In genomic region chr12:109648446-109648980, GRCh38 we compare ENCODE assay signal across 20 cellular contexts.
DNase-seq lines count a peak whose midpoint lies in the region; ATAC-seq, FAIRE-seq and TF ChIP-seq lines count a peak whose summit lies in the region.
"Had no signal": no experiment of that assay in that cellular context is flagged by ENCODE, and none has a peak within 500 bp of the region (broad histone marks: within the 10 kb centered on the region; RNA-seq: fewer than 3 reads in every experiment).

No MANE protein-coding gene starts in this region.

- no peak for FAIRE-seq in H1 (lab: Jason Lieb, UNC)
- FAIRE-seq: D721Med, G401.6, GM12892, GM18507 had no signal

- no peaks in the 10 kb centered on the region for H3K23me2 ChIP-seq in H1 (ENCODE audit: low read depth, low read length)

- H4K91ac ChIP-seq in H1 (replicated peaks; ENCODE audit: insufficient read length, low read length) (no peak overlapping the region), mesenchymal stem cell (ENCODE audit: low read length) (no peak overlapping the region), neuronal stem cell (ENCODE audit: low read depth, low read length, poor library complexity) (no peak overlapping the region)

- H3K9me3 ChIP-seq in Caco-2 (no peaks in the 10 kb centered on the region), H1 (ENCODE audit: insufficient read depth in 2 of 2, low read depth in 1 of 2, low read length in 1 of 2) (no peaks in the 10 kb centered on the region), mesenchymal stem cell (ENCODE audit: control insufficient read depth, low read length) (no peaks in the 10 kb centered on the region), neuronal stem cell (replicated peaks in 1 of 2; ENCODE audit: control insufficient read depth in 2 of 2, insufficient read depth in 1 of 2, low read depth in 1 of 2, low read length in 2 of 2) (no peaks in the 10 kb centered on the region), esophagus muscularis mucosa (no peaks in the 10 kb centered on the region)
- H3K9me3 ChIP-seq: BE2C had no signal

- no peak overlapping the region for H3K4me3 ChIP-seq in Caco-2 (ENCODE audit: low read depth, low read length)
- no peak overlapping the region for H3K4me3 ChIP-seq in H1 (ENCODE audit: extremely low read depth in 1 of 4, insufficient read depth in 2 of 4, low read depth in 3 of 4, low read length in 4 of 4)
- no peak overlapping the region for H3K4me3 ChIP-seq in mesenchymal stem cell (ENCODE audit: insufficient read depth in 1 of 2, low read depth in 1 of 2, low read length in 2 of 2)
- H3K4me3 ChIP-seq in neuronal stem cell (ENCODE audit: low read length in 2 of 2): no peak overlapping the region
- H3K4me3 ChIP-seq in esophagus muscularis mucosa: no peak overlapping the region
- H3K4me3 ChIP-seq: GM23338 had no signal

- H4K20me1 ChIP-seq in H1 (replicated peaks in 1 of 2; ENCODE audit: control insufficient read depth in 1 of 2, insufficient read depth in 2 of 2, low read length in 2 of 2): no peaks in the 10 kb centered on the region

- TF ChIP-seq EP300 in H1 (IDR thresholded peaks at IDR 0.05; ENCODE audit: borderline replicate concordance in 1 of 2, low read depth in 2 of 2, low read length in 2 of 2): no peak
- TF ChIP-seq EP300 in esophagus muscularis mucosa (IDR thresholded peaks at IDR 0.05): no peak

- no peak for ATAC-seq in HG02610 (IDR thresholded peaks at IDR 0.05; ENCODE audit: unreplicated experiment)
- ATAC-seq: GM23338, HCT116 had no signal

- 80% methylated on average over 10 of the region's 10 CpGs; no CpG with 5 or more reads in 1 of the 2 experiments for WGBS in H1 (ENCODE audit: extremely low coverage in 1 of 2, insufficient coverage in 1 of 2, insufficient read length in 1 of 2, insufficient replicate concordance in 2 of 2, low coverage in 1 of 2, low lambda C conversion rate in 2 of 2, missing lambda C conversion rate in 1 of 2), 2 experiments
- WGBS in mesenchymal stem cell: 83% methylated on average over 10 of the region's 10 CpGs
- no CpG with 5 or more reads among the region's 10 CpGs for WGBS in neuronal stem cell (ENCODE audit: extremely low coverage in 2 of 2, insufficient read length in 2 of 2, insufficient replicate concordance in 1 of 2), 2 donors
- 67% methylated on average over 10 of the region's 10 CpGs for WGBS in esophagus muscularis mucosa

- H3K79me1 ChIP-seq in H1 (ENCODE audit: low read depth, low read length) (no peaks in the 10 kb centered on the region), mesenchymal stem cell (replicated peaks; ENCODE audit: low read length, poor library complexity, severe bottlenecking) (no peaks in the 10 kb centered on the region), neuronal stem cell (ENCODE audit: low read depth, low read length) (no peaks in the 10 kb centered on the region)

- POLR2A ChIA-PET in Caco-2 (lab: Charles Lee) (no interaction called here), H1 (lab: Charles Lee; ENCODE audit: partially characterized antibody) (no interaction called here)

- H3K23ac ChIP-seq in H1 (ENCODE audit: insufficient read length) (no peak overlapping the region), mesenchymal stem cell (ENCODE audit: low read length in 2 of 2) (no peak overlapping the region), neuronal stem cell (ENCODE audit: low read depth, low read length, poor library complexity) (no peak overlapping the region)

- no peak for TF ChIP-seq POLR2A in H1 (IDR thresholded peaks at IDR 0.05; ENCODE audit: control extremely low read depth in 1 of 2, low read depth in 2 of 2, low read length in 2 of 2)
- TF ChIP-seq POLR2A in esophagus muscularis mucosa (IDR thresholded peaks at IDR 0.05; ENCODE audit: low read depth): no peak

- H3K27me3 ChIP-seq in Caco-2 (replicated peaks; ENCODE audit: control insufficient read depth, insufficient read depth, low read length) (no peaks in the 10 kb centered on the region), H1 (replicated peaks in 1 of 4; ENCODE audit: control insufficient read depth in 3 of 4, extremely low read depth in 1 of 4, insufficient read depth in 3 of 4, low read length in 3 of 4) (no peaks in the 10 kb centered on the region), mesenchymal stem cell (ENCODE audit: control insufficient read depth in 1 of 2, insufficient read depth in 1 of 2, low read length in 2 of 2) (peaks cover 52 to 94% of the 10 kb centered on the region in 2 experiments), neuronal stem cell (ENCODE audit: control insufficient read depth in 3 of 3, insufficient read depth in 3 of 3, low read depth in 1 of 3, low read length in 3 of 3) (peaks cover 0 to 58% (median 0%) of the 10 kb centered on the region in 3 experiments), esophagus muscularis mucosa (peaks cover 0 to 74% (median 0%) of the 10 kb centered on the region in 4 donors)
- H3K27me3 ChIP-seq: BE2C had no signal

- H3K14ac ChIP-seq in H1 (ENCODE audit: insufficient read length) (no peak overlapping the region), mesenchymal stem cell (ENCODE audit: low read length in 2 of 2) (no peak overlapping the region), neuronal stem cell (ENCODE audit: low read length) (no peak overlapping the region)

- H4K5ac ChIP-seq in H1 (ENCODE audit: insufficient read length, low read depth, low read length): no peak overlapping the region

- peaks cover 54% of the 10 kb centered on the region for H3K4me1 ChIP-seq in Caco-2
- peaks cover 0 to 5% (median 0%) of the 10 kb centered on the region in 4 experiments; a peak in 1 of 7 replicates for H3K4me1 ChIP-seq in H1 (replicated peaks in 1 of 4; ENCODE audit: control insufficient read depth in 3 of 4, insufficient read depth in 4 of 4, low read length in 3 of 4)
- H3K4me1 ChIP-seq in mesenchymal stem cell (ENCODE audit: control insufficient read depth, insufficient read depth, low read depth, low read length): no peaks in the 10 kb centered on the region
- peaks cover 0 to 4% of the 10 kb centered on the region in 2 donors for H3K4me1 ChIP-seq in neuronal stem cell (ENCODE audit: control insufficient read depth in 2 of 2, insufficient read depth in 1 of 2, low read depth in 1 of 2, low read length in 2 of 2)
- H3K4me1 ChIP-seq in esophagus muscularis mucosa: no peaks in the 10 kb centered on the region

- H3K4me3 Mint-ChIP-seq in Caco-2 (ENCODE audit: unreplicated experiment): peak overlapping the region; percentile 42
- H3K4me3 Mint-ChIP-seq: CD4-positive, CD25-positive, alpha-beta regulatory T cell; CD8-positive, alpha-beta memory T cell; GM23338; HFFc6 had no signal

- H3K27ac ChIP-seq in H1 (ENCODE audit: low read depth, low read length) (no peak overlapping the region), mesenchymal stem cell (ENCODE audit: low read length, poor library complexity, severe bottlenecking) (no peak overlapping the region), neuronal stem cell (replicated peaks; ENCODE audit: low read length) (no peak overlapping the region), esophagus muscularis mucosa (replicated peaks in 1 of 4) (no peak overlapping the region)

- H3K9ac ChIP-seq in H1 (replicated peaks in 1 of 4; ENCODE audit: extremely low read depth in 1 of 4, low read depth in 3 of 4, low read length in 3 of 4): no peak overlapping the region
- no peak overlapping the region for H3K9ac ChIP-seq in mesenchymal stem cell (ENCODE audit: low read length)
- no peak overlapping the region for H3K9ac ChIP-seq in neuronal stem cell (ENCODE audit: low read depth, low read length, poor library complexity)

- no peak overlapping the region for H3K56ac ChIP-seq in H1 (replicated peaks; ENCODE audit: insufficient read length, low read depth, low read length)

- H3K4ac ChIP-seq in H1 (replicated peaks; ENCODE audit: insufficient read length, low read depth, low read length): no peak overlapping the region
- H3K4ac ChIP-seq in mesenchymal stem cell (ENCODE audit: low read depth in 1 of 2, low read length in 2 of 2): no peak overlapping the region
- H3K4ac ChIP-seq in neuronal stem cell (ENCODE audit: low read length): no peak overlapping the region

- intact Hi-C loops in Caco-2 (cut with micrococcal nuclease; ENCODE audit: unreplicated experiment) (loop anchor here (5.0 kb wide), 1 partner anchor 41 kb away; no protein-coding TSS in a partner anchor), esophagus muscularis mucosa (cut with DNase I) (no loop called here)

- CTCF ChIA-PET in Caco-2 (lab: Charles Lee) (interaction anchor here (1.1 kb wide), 1 partner anchor 44 kb away, joined by 3 read pairs; no protein-coding TSS in a partner anchor), H1 (lab: Charles Lee; ENCODE audit: partially characterized antibody) (interaction anchor here (1.6 to 2.7 kb wide), 3 partner anchors 12 to 51 kb away, joined by 3 to 10 read pairs (median 5); no protein-coding TSS in a partner anchor)

- H3K18ac ChIP-seq in H1 (ENCODE audit: extremely low read depth, low read length): no peak overlapping the region
- H3K18ac ChIP-seq in mesenchymal stem cell (ENCODE audit: low read depth in 1 of 2, low read length in 2 of 2): no peak overlapping the region
- H3K18ac ChIP-seq in neuronal stem cell (ENCODE audit: low read length): peak overlapping the region; percentile 32

- H3K36me3 Mint-ChIP-seq in Caco-2 (ENCODE audit: insufficient read depth, unreplicated experiment): no peaks in the 10 kb centered on the region
- H3K36me3 Mint-ChIP-seq: CD4-positive, CD25-positive, alpha-beta regulatory T cell; CD8-positive, alpha-beta memory T cell had no signal

- DNase-seq in Caco-2: no peak
- no peak for DNase-seq in H1 (ENCODE audit: low read depth in 1 of 2, low spot score in 2 of 2)
- DNase-seq in mesenchymal stem cell: no peak
- DNase-seq in neuronal stem cell (ENCODE audit: low spot score): no peak
- no peak for DNase-seq in activated gamma-delta T cell (lab: John Stamatoyannopoulos, UW)
- no peak for DNase-seq in esophagus muscularis mucosa (ENCODE audit: extremely low spot score)
- DNase-seq: BE2C; C1 segment of cervical spinal cord; CD4-positive, CD25-positive, alpha-beta regulatory T cell; CD8-positive, alpha-beta memory T cell; COR-L47; H7; HFFc6 had no signal

- no peaks in the 10 kb centered on the region for H3K79me2 ChIP-seq in H1 (ENCODE audit: control insufficient read depth in 1 of 2, insufficient read depth in 2 of 2, low read length in 2 of 2)

- TF ChIP-seq CTCF in Caco-2 (IDR thresholded peaks at IDR 0.05; ENCODE audit: insufficient read depth in 1 of 2, low read depth in 1 of 2, low read length in 1 of 2, severe bottlenecking in 1 of 2, unreplicated experiment in 1 of 2): no peak
- no peak for TF ChIP-seq CTCF in H1 (IDR thresholded peaks at IDR 0.05; ENCODE audit: control extremely low read depth in 1 of 3, insufficient read depth in 1 of 3, low read depth in 1 of 3, low read length in 3 of 3)
- TF ChIP-seq CTCF in esophagus muscularis mucosa (IDR thresholded peaks at IDR 0.05): no peak

- H2BK5ac ChIP-seq in H1 (ENCODE audit: low read depth, low read length) (no peak overlapping the region), mesenchymal stem cell (ENCODE audit: low read depth, low read length, poor library complexity, severe bottlenecking) (no peak overlapping the region), neuronal stem cell (ENCODE audit: low read length) (no peak overlapping the region)

- H2AK5ac ChIP-seq in H1 (ENCODE audit: low read depth, low read length): no peak overlapping the region
- no peak overlapping the region for H2AK5ac ChIP-seq in mesenchymal stem cell (ENCODE audit: low read length, severe bottlenecking)
- H2AK5ac ChIP-seq in neuronal stem cell (ENCODE audit: low read depth, low read length): peak overlapping the region; percentile 23

- H4K8ac ChIP-seq in H1 (ENCODE audit: extremely low read depth, insufficient read depth, low read length) (peak overlapping the region; percentile 66; the same call in 1 of the 2 replicates), mesenchymal stem cell (ENCODE audit: low read length) (peak overlapping the region; percentile 4), neuronal stem cell (ENCODE audit: low read depth, low read length) (no peak overlapping the region)

- BruUV-seq in Caco-2 (replicated peaks; lab: Mats Ljungman, UMichigan): TSS peak; percentile 80

- no peak for TF ChIP-seq RAD21 in H1 (IDR thresholded peaks at IDR 0.05 in 1 of 2, conservative IDR thresholded peaks at IDR 0.05 in 1 of 2; ENCODE audit: low read depth in 2 of 2, low read length in 2 of 2)

- H3K27ac Mint-ChIP-seq in Caco-2 (ENCODE audit: unreplicated experiment): peak overlapping the region; percentile 92
- H3K27ac Mint-ChIP-seq: CD4-positive, CD25-positive, alpha-beta regulatory T cell; CD8-positive, alpha-beta memory T cell; GM23338; HFFc6 had no signal

- H2BK15ac ChIP-seq in H1 (ENCODE audit: low read length) (no peak overlapping the region), mesenchymal stem cell (ENCODE audit: low read depth, poor library complexity, severe bottlenecking) (no peak overlapping the region), neuronal stem cell (ENCODE audit: low read length) (no peak overlapping the region)

- no peaks in the 10 kb centered on the region for H3K27me3 Mint-ChIP-seq in Caco-2 (ENCODE audit: insufficient read depth, unreplicated experiment)

- H3K4me2 ChIP-seq in H1 (ENCODE audit: insufficient read depth in 1 of 2, low read depth in 2 of 2, low read length in 2 of 2): no peak overlapping the region
- H3K4me2 ChIP-seq in mesenchymal stem cell (ENCODE audit: low read length, poor library complexity, severe bottlenecking): no peak overlapping the region
- H3K4me2 ChIP-seq in neuronal stem cell (ENCODE audit: insufficient read depth, low read length, poor library complexity, severe bottlenecking): no peak overlapping the region
- H3K4me2 ChIP-seq: GM23338 had no signal

- H2AFZ ChIP-seq in H1 (ENCODE audit: low read length): no peak overlapping the region
- H2AFZ ChIP-seq in mesenchymal stem cell (ENCODE audit: low read depth, low read length): no peak overlapping the region
- H2AFZ ChIP-seq in neuronal stem cell (ENCODE audit: low read length): no peak overlapping the region
- H2AFZ ChIP-seq: GM23338 had no signal

- H2BK20ac ChIP-seq in H1 (ENCODE audit: low read length): no peak overlapping the region

- H3K9me3 Mint-ChIP-seq in Caco-2 (ENCODE audit: unreplicated experiment): no peaks in the 10 kb centered on the region
- H3K9me3 Mint-ChIP-seq: CD8-positive, alpha-beta memory T cell; GM23338; HFFc6 had no signal

- H3K36me3 ChIP-seq in Caco-2 (ENCODE audit: control insufficient read depth, insufficient read depth, low read length): no peaks in the 10 kb centered on the region
- no peaks in the 10 kb centered on the region for H3K36me3 ChIP-seq in H1 (ENCODE audit: control insufficient read depth in 2 of 4, insufficient read depth in 4 of 4, low read length in 3 of 4)
- H3K36me3 ChIP-seq in mesenchymal stem cell (ENCODE audit: control insufficient read depth in 1 of 2, insufficient read depth in 2 of 2, low read depth in 1 of 2, low read length in 2 of 2): no peaks in the 10 kb centered on the region
- no peaks in the 10 kb centered on the region for H3K36me3 ChIP-seq in neuronal stem cell (replicated peaks in 1 of 2; ENCODE audit: control insufficient read depth in 2 of 2, insufficient read depth in 2 of 2, low read length in 2 of 2)
- no peaks in the 10 kb centered on the region for H3K36me3 ChIP-seq in esophagus muscularis mucosa
- H3K36me3 ChIP-seq: BE2C had no signal

- peaks cover 21% of the 10 kb centered on the region for H3K4me1 Mint-ChIP-seq in Caco-2 (ENCODE audit: low read depth, unreplicated experiment)
- H3K4me1 Mint-ChIP-seq: CD4-positive, CD25-positive, alpha-beta regulatory T cell; CD8-positive, alpha-beta memory T cell had no signal

- no peak overlapping the region for H2BK12ac ChIP-seq in H1 (ENCODE audit: low read depth, low read length)
- no peak overlapping the region for H2BK12ac ChIP-seq in mesenchymal stem cell (ENCODE audit: low read length in 2 of 2)
- no peak overlapping the region for H2BK12ac ChIP-seq in neuronal stem cell (ENCODE audit: low read length)

- H2BK120ac ChIP-seq in H1 (replicated peaks; ENCODE audit: low read depth, low read length) (no peak overlapping the region), mesenchymal stem cell (ENCODE audit: low read depth, low read length) (no peak overlapping the region), neuronal stem cell (ENCODE audit: low read depth, low read length) (no peak overlapping the region)
